In genomic region chr10:128491686-128492085, GRCh38 we compare ENCODE assay signal across 41 cellular contexts.
"Had no signal": no experiment of that assay in that cellular context is flagged by ENCODE, and none has a peak within 500 bp of the region (broad histone marks: within the 10 kb centered on the region; RNA-seq: fewer than 3 reads in every experiment).

No MANE protein-coding gene starts in this region.

- ATAC-seq: activated naive CD4-positive, alpha-beta T cell treated with anti-CD3 and anti-CD28 coated beads, Interleukin-2, amount 50 U/mL, for 72 hours; activated naive CD8-positive, alpha-beta T cell treated with anti-CD3 and anti-CD28 coated beads, Interleukin-2, amount 50 U/mL, for 24 hours; activated T-cell treated with anti-CD3 and anti-CD28 coated beads, Interleukin-2, amount 50 U/mL, for 4 hours; activated T-cell treated with anti-CD3 and anti-CD28 coated beads, Interleukin-2, amount 50 U/mL, for 72 hours; activated T-helper 17 cell treated with anti-CD3 and anti-CD28 coated beads, Interleukin-2, amount 50 U/mL, for 72 hours; body of pancreas had no signal

- H3K4me3 Mint-ChIP-seq: activated naive CD4-positive, alpha-beta T cell treated with anti-CD3 and anti-CD28 coated beads for 36 hours; activated naive CD4-positive, alpha-beta T cell treated with anti-CD3 and anti-CD28 coated beads, Interleukin-2, amount 10 ng/mL, durations not matched to agents 7 days and 5 days; activated naive CD4-positive, alpha-beta T cell treated with anti-CD3 and anti-CD28 coated beads, Interleukin-2, amount 50 U/mL, for 24 hours; activated naive CD8-positive, alpha-beta T cell; activated naive CD8-positive, alpha-beta T cell treated with anti-CD3 and anti-CD28 coated beads for 36 hours; activated naive CD8-positive, alpha-beta T cell treated with anti-CD3 and anti-CD28 coated beads, Interleukin-2, amount 10 ng/mL, durations not matched to agents 7 days and 5 days; activated naive CD8-positive, alpha-beta T cell treated with anti-CD3 and anti-CD28 coated beads, Interleukin-2, amount 50 U/mL, for 24 hours; activated T-cell treated with anti-CD3 and anti-CD28 coated beads, Interleukin-2, amount 50 U/mL, for 24 hours; activated T-cell treated with anti-CD3 and anti-CD28 coated beads, Interleukin-2, amount 50 U/mL, for 4 hours; activated T-cell treated with anti-CD3 and anti-CD28 coated beads, Interleukin-2, amount 50 U/mL, for 72 hours; activated T-helper 1 cell treated with anti-CD3 and anti-CD28 coated beads, Interleukin-12 subunit alpha, Interleukin-12 subunit beta, Interleukin-2, Interleukin-4 antibody, amounts not matched to agents 30 ng/mL and 10 ng/mL and 1 ng/mL, durations not matched to agents 14 hours and 24 hours and 36 hours; activated T-helper 17 cell treated with anti-CD3 and anti-CD28 coated beads, Interleukin-2, amount 50 U/mL, for 72 hours; brain; central memory CD8-positive, alpha-beta T cell had no signal

- H3K27me3 Mint-ChIP-seq: activated naive CD4-positive, alpha-beta T cell treated with anti-CD3 and anti-CD28 coated beads, Interleukin-2, amount 10 ng/mL, durations not matched to agents 7 days and 5 days; activated naive CD4-positive, alpha-beta T cell treated with anti-CD3 and anti-CD28 coated beads, Interleukin-2, amount 50 U/mL, for 24 hours; activated naive CD8-positive, alpha-beta T cell; activated naive CD8-positive, alpha-beta T cell treated with anti-CD3 and anti-CD28 coated beads for 36 hours; activated naive CD8-positive, alpha-beta T cell treated with anti-CD3 and anti-CD28 coated beads, Interleukin-2, amount 10 ng/mL, durations not matched to agents 7 days and 5 days; activated naive CD8-positive, alpha-beta T cell treated with anti-CD3 and anti-CD28 coated beads, Interleukin-2, amount 50 U/mL, for 24 hours; activated T-cell treated with anti-CD3 and anti-CD28 coated beads, Interleukin-2, amount 50 U/mL, for 24 hours; activated T-helper 17 cell treated with anti-CD3 and anti-CD28 coated beads, Interleukin-2, amount 50 U/mL, for 72 hours; central memory CD8-positive, alpha-beta T cell had no signal

- H3K27ac ChIP-seq: adrenal gland, ascending aorta, body of pancreas, brain microvascular endothelial cell, breast epithelium, cardiac muscle cell had no signal

- H3K36me3 ChIP-seq: adrenal gland, ascending aorta, brain microvascular endothelial cell, breast epithelium, cardiac muscle cell had no signal

- H3K27ac Mint-ChIP-seq: activated naive CD4-positive, alpha-beta T cell treated with anti-CD3 and anti-CD28 coated beads for 36 hours; activated naive CD4-positive, alpha-beta T cell treated with anti-CD3 and anti-CD28 coated beads, Interleukin-2, amount 10 ng/mL, durations not matched to agents 7 days and 5 days; activated naive CD4-positive, alpha-beta T cell treated with anti-CD3 and anti-CD28 coated beads, Interleukin-2, amount 50 U/mL, for 24 hours; activated naive CD4-positive, alpha-beta T cell treated with anti-CD3 and anti-CD28 coated beads, Interleukin-2, amount 50 U/mL, for 72 hours; activated naive CD8-positive, alpha-beta T cell; activated naive CD8-positive, alpha-beta T cell treated with anti-CD3 and anti-CD28 coated beads for 36 hours; activated naive CD8-positive, alpha-beta T cell treated with anti-CD3 and anti-CD28 coated beads, Interleukin-2, amount 10 ng/mL, durations not matched to agents 7 days and 5 days; activated naive CD8-positive, alpha-beta T cell treated with anti-CD3 and anti-CD28 coated beads, Interleukin-2, amount 50 U/mL, for 24 hours; activated T-cell treated with anti-CD3 and anti-CD28 coated beads, Interleukin-2, amount 50 U/mL, for 24 hours; activated T-cell treated with anti-CD3 and anti-CD28 coated beads, Interleukin-2, amount 50 U/mL, for 72 hours; activated T-helper 1 cell treated with anti-CD3 and anti-CD28 coated beads, Interleukin-12 subunit alpha, Interleukin-12 subunit beta, Interleukin-2, Interleukin-4 antibody, amounts not matched to agents 30 ng/mL and 10 ng/mL and 1 ng/mL, durations not matched to agents 14 hours and 24 hours and 36 hours; activated T-helper 17 cell treated with anti-CD3 and anti-CD28 coated beads, Interleukin-2, amount 50 U/mL, for 72 hours; activated T-helper 2 cell treated with anti-CD3 and anti-CD28 coated beads, Interferon-gamma antibody, Interleukin-2, Interleukin-4, amounts not matched to agents 10 μg/mL and 5 μg/mL and 100 μg/mL, durations not matched to agents 14 hours and 24 hours and 36 hours; brain had no signal

- H3K4me3 ChIP-seq: adrenal gland, ascending aorta, body of pancreas, breast epithelium, cardiac muscle cell had no signal

- H3K4me1 Mint-ChIP-seq: activated naive CD4-positive, alpha-beta T cell treated with anti-CD3 and anti-CD28 coated beads, Interleukin-2, amount 10 ng/mL, durations not matched to agents 7 days and 5 days; activated naive CD4-positive, alpha-beta T cell treated with anti-CD3 and anti-CD28 coated beads, Interleukin-2, amount 50 U/mL, for 24 hours; activated naive CD8-positive, alpha-beta T cell treated with anti-CD3 and anti-CD28 coated beads for 36 hours; activated naive CD8-positive, alpha-beta T cell treated with anti-CD3 and anti-CD28 coated beads, Interleukin-2, amount 10 ng/mL, durations not matched to agents 7 days and 5 days; activated naive CD8-positive, alpha-beta T cell treated with anti-CD3 and anti-CD28 coated beads, Interleukin-2, amount 50 U/mL, for 24 hours; activated T-helper 17 cell treated with anti-CD3 and anti-CD28 coated beads, Interleukin-2, amount 50 U/mL, for 72 hours; brain; central memory CD8-positive, alpha-beta T cell had no signal

- H3K9me3 Mint-ChIP-seq: activated naive CD4-positive, alpha-beta T cell treated with anti-CD3 and anti-CD28 coated beads, Interleukin-2, amount 10 ng/mL, durations not matched to agents 7 days and 5 days; activated naive CD4-positive, alpha-beta T cell treated with anti-CD3 and anti-CD28 coated beads, Interleukin-2, amount 50 U/mL, for 24 hours; activated naive CD4-positive, alpha-beta T cell treated with anti-CD3 and anti-CD28 coated beads, Interleukin-2, amount 50 U/mL, for 72 hours; activated naive CD8-positive, alpha-beta T cell treated with anti-CD3 and anti-CD28 coated beads for 36 hours; activated naive CD8-positive, alpha-beta T cell treated with anti-CD3 and anti-CD28 coated beads, Interleukin-2, amount 10 ng/mL, durations not matched to agents 7 days and 5 days; activated naive CD8-positive, alpha-beta T cell treated with anti-CD3 and anti-CD28 coated beads, Interleukin-2, amount 50 U/mL, for 24 hours; activated T-cell treated with anti-CD3 and anti-CD28 coated beads, Interleukin-2, amount 50 U/mL, for 24 hours; activated T-cell treated with anti-CD3 and anti-CD28 coated beads, Interleukin-2, amount 50 U/mL, for 4 hours; activated T-cell treated with anti-CD3 and anti-CD28 coated beads, Interleukin-2, amount 50 U/mL, for 72 hours; activated T-helper 1 cell treated with anti-CD3 and anti-CD28 coated beads, Interleukin-12 subunit alpha, Interleukin-12 subunit beta, Interleukin-2, Interleukin-4 antibody, amounts not matched to agents 30 ng/mL and 10 ng/mL and 1 ng/mL, durations not matched to agents 14 hours and 24 hours and 36 hours; activated T-helper 17 cell treated with anti-CD3 and anti-CD28 coated beads, Interleukin-2, amount 50 U/mL, for 72 hours; activated T-helper 2 cell treated with anti-CD3 and anti-CD28 coated beads, Interferon-gamma antibody, Interleukin-2, Interleukin-4, amounts not matched to agents 10 μg/mL and 5 μg/mL and 100 μg/mL, durations not matched to agents 14 hours and 24 hours and 36 hours; central memory CD8-positive, alpha-beta T cell had no signal

- H3K9me3 ChIP-seq: adrenal gland, ascending aorta, body of pancreas had no signal

- H3K27me3 ChIP-seq: adrenal gland, ascending aorta, body of pancreas, brain microvascular endothelial cell, breast epithelium had no signal

- FAIRE-seq: astrocyte, bronchial epithelial cell had no signal

- H3K4me1 ChIP-seq: adrenal gland, ascending aorta, body of pancreas, breast epithelium had no signal

- H3K36me3 Mint-ChIP-seq: activated naive CD4-positive, alpha-beta T cell treated with anti-CD3 and anti-CD28 coated beads, Interleukin-2, amount 10 ng/mL, durations not matched to agents 7 days and 5 days; activated naive CD4-positive, alpha-beta T cell treated with anti-CD3 and anti-CD28 coated beads, Interleukin-2, amount 50 U/mL, for 24 hours; activated naive CD4-positive, alpha-beta T cell treated with anti-CD3 and anti-CD28 coated beads, Interleukin-2, amount 50 U/mL, for 72 hours; activated naive CD8-positive, alpha-beta T cell; activated naive CD8-positive, alpha-beta T cell treated with anti-CD3 and anti-CD28 coated beads for 36 hours; activated naive CD8-positive, alpha-beta T cell treated with anti-CD3 and anti-CD28 coated beads, Interleukin-2, amount 10 ng/mL, durations not matched to agents 7 days and 5 days; brain had no signal

- DNase-seq: activated effector memory CD4-positive, alpha-beta T cell treated with anti-CD3 and anti-CD28 coated beads, Interleukin-2, amount 50 U/mL, for 16 hours; activated effector memory CD4-positive, alpha-beta T cell treated with Interleukin-2 at 50 U/mL for 16 hours; activated gamma-delta T cell; activated gamma-delta T cell treated with Interleukin-2 at 50 U/mL for 16 hours; activated naive CD4-positive, alpha-beta T cell; activated naive CD4-positive, alpha-beta T cell treated with anti-CD3 and anti-CD28 coated beads for 36 hours; activated naive CD4-positive, alpha-beta T cell treated with anti-CD3 and anti-CD28 coated beads, Interleukin-2, amount 10 ng/mL, durations not matched to agents 7 days and 5 days; activated naive CD4-positive, alpha-beta T cell treated with anti-CD3 and anti-CD28 coated beads, Interleukin-2, amount 50 U/mL, for 16 hours; activated naive CD4-positive, alpha-beta T cell treated with Interleukin-2 at 50 U/mL for 16 hours; activated naive CD8-positive, alpha-beta T cell treated with anti-CD3 and anti-CD28 coated beads for 36 hours; activated naive CD8-positive, alpha-beta T cell treated with anti-CD3 and anti-CD28 coated beads, Interleukin-2, amount 10 ng/mL, durations not matched to agents 7 days and 5 days; activated naive CD8-positive, alpha-beta T cell treated with anti-CD3 and anti-CD28 coated beads, Interleukin-2, amount 50 U/mL, for 24 hours; activated T-cell treated with anti-CD3 and anti-CD28 coated beads for 4 hours; activated T-cell treated with anti-CD3 and anti-CD28 coated beads, Interleukin-2, amount 50 U/mL, for 1 hour; activated T-cell treated with anti-CD3 and anti-CD28 coated beads, Interleukin-2, amount 50 U/mL, for 24 hours; activated T-cell treated with anti-CD3 and anti-CD28 coated beads, Interleukin-2, amount 50 U/mL, for 4 hours; activated T-cell treated with anti-CD3 and anti-CD28 coated beads, Interleukin-2, amount 50 U/mL, for 48 hours; activated T-cell treated with anti-CD3 and anti-CD28 coated beads, Interleukin-2, amount 50 U/mL, for 72 hours; adrenal gland; amniotic stem cell; amygdala; anterior cingulate cortex; aorta; body of pancreas; brain microvascular endothelial cell; caudate nucleus; central memory CD4-positive, alpha-beta T cell; cerebellar nuclear complex had no signal
